Comparison of ENCODE assay signal across 19 cellular contexts in genomic region chr2:69482471-69482870, GRCh38. TPM values are rescaled to one million over a fixed set of nuclear protein-coding genes. Genes with fewer than 3 reads are reported as not detected.
DNase-seq lines count a peak whose midpoint lies in the region; ATAC-seq, FAIRE-seq and TF ChIP-seq lines count a peak whose summit lies in the region.
"Had no signal": no experiment of that assay in that cellular context is flagged by ENCODE, and none has a peak within 500 bp of the region (broad histone marks: within the 10 kb centered on the region; RNA-seq: fewer than 3 reads in every experiment).

No MANE protein-coding gene starts in this region.

- H3K27ac ChIP-seq in CD8-positive, alpha-beta T cell (ENCODE audit: low read depth, low read length), result no peak overlapping the region
- H3K27ac ChIP-seq in HEK293 (ENCODE audit: extremely low read depth, low read depth, low read length), result no peak overlapping the region
- H3K27ac ChIP-seq: C4-2B had no signal

- no peaks in the 10 kb centered on the region for H3K9me3 ChIP-seq in CD8-positive, alpha-beta T cell (ENCODE audit: low read length)
- H3K9me3 ChIP-seq in HEK293 (ENCODE audit: control insufficient read depth, insufficient read depth, low read depth, low read length), result no peaks in the 10 kb centered on the region

- no TSS peak for BruUV-seq in Calu3 (replicated peaks; lab: Mats Ljungman, UMichigan)

- no peak for ATAC-seq in CD8-positive, alpha-beta T cell
- ATAC-seq in memory B cell (ENCODE audit: low read depth), result peak; percentile 56
- ATAC-seq in GM18505 (IDR thresholded peaks at IDR 0.05; ENCODE audit: unreplicated experiment), result no peak
- ATAC-seq: esophagus mucosa; left ventricle myocardium superior; natural killer cell treated with Interleukin-12 subunit alpha and Interleukin-12 subunit beta and Interleukin-15 and Interleukin-18, amount 100 ng/mL, for 72 hours had no signal

- no peaks in the 10 kb centered on the region for H3K9me3 Mint-ChIP-seq in CD8-positive, alpha-beta T cell
- H3K9me3 Mint-ChIP-seq in memory B cell (no peaks in the 10 kb centered on the region), Calu3 (ENCODE audit: low read depth, unreplicated experiment) (no peaks in the 10 kb centered on the region)
- H3K9me3 Mint-ChIP-seq: activated T-cell treated with anti-CD3 and anti-CD28 coated beads, Interleukin-2, amount 50 U/mL, for 4 hours; natural killer cell treated with Interleukin-12 subunit alpha and Interleukin-12 subunit beta and Interleukin-15 and Interleukin-18, amount 100 ng/mL, for 72 hours had no signal

- no peaks in the 10 kb centered on the region for H3K4me1 ChIP-seq in CD8-positive, alpha-beta T cell (ENCODE audit: insufficient read depth, low read length)
- peaks cover 15% of the 10 kb centered on the region for H3K4me1 ChIP-seq in HEK293 (ENCODE audit: control insufficient read depth, insufficient read depth, low read length)

- peak overlapping the region; percentile 76 for H3K27ac Mint-ChIP-seq in CD8-positive, alpha-beta T cell
- H3K27ac Mint-ChIP-seq in memory B cell (peak overlapping the region; percentile 2), Calu3 (ENCODE audit: unreplicated experiment) (no peak overlapping the region)

- intact Hi-C loops in CD8-positive, alpha-beta T cell (cut with DNase I, micrococcal nuclease), result no loop called here
- intact Hi-C loops in Calu3 (cut with micrococcal nuclease; ENCODE audit: unreplicated experiment), result loop anchor here (2.0 kb wide), 1 partner anchor 100 kb away; no protein-coding TSS in a partner anchor

- H3K4me1 Mint-ChIP-seq in CD8-positive, alpha-beta T cell (ENCODE audit: low read depth), result peaks cover 17% of the 10 kb centered on the region
- H3K4me1 Mint-ChIP-seq in memory B cell (peaks cover 14% of the 10 kb centered on the region), Calu3 (ENCODE audit: low read depth, unreplicated experiment) (peaks cover 31% of the 10 kb centered on the region)

- no peak for DNase-seq in CD8-positive, alpha-beta T cell
- DNase-seq in NCI-H510A (lab: John Stamatoyannopoulos, UW) (peak; percentile 14), memory B cell (ENCODE audit: low spot score in 2 of 2) (no peak), frontal cortex (ENCODE audit: low spot score in 2 of 2) (no peak), Calu3 (no peak)
- DNase-seq in activated effector memory CD4-positive, alpha-beta T cell treated with anti-CD3 and anti-CD28 coated beads, Interleukin-2, amount 50 U/mL, for 16 hours, result no peak
- DNase-seq: activated CD4-positive, CD25-positive, alpha-beta regulatory T cell treated with anti-CD3 and anti-CD28 coated beads, Interleukin-2, amount 50 U/mL, for 72 hours; activated T-cell treated with anti-CD3 and anti-CD28 coated beads, Interleukin-2, amount 50 U/mL, for 4 hours; GOT3; hippocampal formation; left ventricle myocardium superior; NCI-H2029; stimulated activated naive CD4-positive, alpha-beta T cell treated with Interleukin-2 at 50 U/mL for 16 hours had no signal

- FAIRE-seq in frontal cortex (lab: Jason Lieb, UNC), result no peak
- FAIRE-seq: colon had no signal

- TF ChIP-seq POLR2A in GM18505 (IDR thresholded peaks at IDR 0.05; ENCODE audit: borderline replicate concordance, extremely low read depth, insufficient read depth, insufficient read length), result no peak

- H3K27me3 Mint-ChIP-seq in CD8-positive, alpha-beta T cell (ENCODE audit: low read depth), result no peaks in the 10 kb centered on the region
- H3K27me3 Mint-ChIP-seq in memory B cell, result peaks cover 1% of the 10 kb centered on the region
- no peaks in the 10 kb centered on the region for H3K27me3 Mint-ChIP-seq in Calu3 (ENCODE audit: unreplicated experiment)
- H3K27me3 Mint-ChIP-seq: natural killer cell treated with Interleukin-12 subunit alpha and Interleukin-12 subunit beta and Interleukin-15 and Interleukin-18, amount 100 ng/mL, for 72 hours had no signal

- H3K4me3 ChIP-seq in CD8-positive, alpha-beta T cell (ENCODE audit: low read depth, low read length), result no peak overlapping the region
- H3K4me3 ChIP-seq in HEK293 (ENCODE audit: low read depth, low read length), result no peak overlapping the region

- H3K36me3 Mint-ChIP-seq in CD8-positive, alpha-beta T cell, result peaks cover 85% of the 10 kb centered on the region
- H3K36me3 Mint-ChIP-seq in memory B cell (no peaks in the 10 kb centered on the region), Calu3 (ENCODE audit: insufficient read depth, unreplicated experiment) (peaks cover 14% of the 10 kb centered on the region)

- TF ChIP-seq CTCF in CD8-positive, alpha-beta T cell (IDR thresholded peaks at IDR 0.05), result no peak
- TF ChIP-seq CTCF in HEK293 (tag by site-specific recombination; IDR thresholded peaks at IDR 0.05) (no peak), Calu3 (IDR thresholded peaks at IDR 0.05; ENCODE audit: unreplicated experiment) (no peak)

- POLR2A ChIA-PET in CD8-positive, alpha-beta T cell (lab: Charles Lee), result interaction anchor here (0.7 kb wide), 1 partner anchor 14 kb away, joined by 3 read pairs; no protein-coding TSS in a partner anchor
- POLR2A ChIA-PET in HEK293 (lab: Yijun Ruan, JAX), result no interaction called here

- H3K4me3 Mint-ChIP-seq in CD8-positive, alpha-beta T cell, result no peak overlapping the region
- H3K4me3 Mint-ChIP-seq in memory B cell (no peak overlapping the region), Calu3 (ENCODE audit: low read depth, unreplicated experiment) (no peak overlapping the region)
- H3K4me3 Mint-ChIP-seq: activated T-cell treated with anti-CD3 and anti-CD28 coated beads, Interleukin-2, amount 50 U/mL, for 4 hours; natural killer cell treated with Interleukin-12 subunit alpha and Interleukin-12 subunit beta and Interleukin-15 and Interleukin-18, amount 100 ng/mL, for 72 hours had no signal

- CTCF ChIA-PET in CD8-positive, alpha-beta T cell (lab: Charles Lee), result no interaction called here
- CTCF ChIA-PET in HEK293 (lab: Yijun Ruan, JAX), result no interaction called here
- CTCF ChIA-PET in Calu3 (lab: Charles Lee), result interaction anchor here (2.2 kb wide), 1 partner anchor 45 kb away, joined by 11 read pairs; the partner anchor contains the start of gene NFU1

- peaks cover 26% of the 10 kb centered on the region for H3K36me3 ChIP-seq in CD8-positive, alpha-beta T cell (ENCODE audit: insufficient read depth, low read length)
- no peaks in the 10 kb centered on the region; a peak in 1 of 3 replicates for H3K36me3 ChIP-seq in HEK293 (ENCODE audit: control insufficient read depth in 2 of 2, insufficient read depth in 1 of 2, low read length in 2 of 2)

- H3K27me3 ChIP-seq in CD8-positive, alpha-beta T cell (ENCODE audit: insufficient read depth, low read length), result no peaks in the 10 kb centered on the region

TF ChIP-seq in HEK293, 187 proteins besides CTCF, POLR2A, EP300 and RAD21 (continues in another document):
- TF ChIP-seq ZNF394 (tag by site-specific recombination; IDR thresholded peaks at IDR 0.05; ENCODE audit: borderline replicate concordance), result no peak
- TF ChIP-seq SCRT2 (tag by site-specific recombination; IDR thresholded peaks at IDR 0.05), result no peak
- TF ChIP-seq FEZF1 (tag by site-specific recombination; IDR thresholded peaks at IDR 0.05), result no peak
- no peak for TF ChIP-seq ZNF292 (tag by site-specific recombination; IDR thresholded peaks at IDR 0.05; ENCODE audit: borderline replicate concordance, low read depth)
- TF ChIP-seq ZNF629 (tag by site-specific recombination; IDR thresholded peaks at IDR 0.05), result no peak
- TF ChIP-seq OSR2 (tag by site-specific recombination; IDR thresholded peaks at IDR 0.05), result peak; percentile 88
- TF ChIP-seq ZBTB44 (tag by site-specific recombination; IDR thresholded peaks at IDR 0.05), result peak; percentile 87
- TF ChIP-seq ZNF488 (tag by site-specific recombination; IDR thresholded peaks at IDR 0.05), result no peak
- TF ChIP-seq, protein P1, sequence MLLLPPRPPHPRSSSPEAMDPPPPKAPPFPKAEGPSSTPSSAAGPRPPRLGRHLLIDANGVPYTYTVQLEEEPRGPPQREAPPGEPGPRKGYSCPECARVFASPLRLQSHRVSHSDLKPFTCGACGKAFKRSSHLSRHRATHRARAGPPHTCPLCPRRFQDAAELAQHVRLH (tag by site-specific recombination; IDR thresholded peaks at IDR 0.05), result no peak

RNA-seq across cellular contexts. Expression of gene NFU1, which starts 45.2 kb away (rescaled TPM):
- 10 to 100 TPM; 28.4 to 33.8 TPM for total RNA-seq in CD8-positive, alpha-beta T cell
- 56.7 TPM for total RNA-seq in frontal cortex
- total RNA-seq in Calu3 (2022), result 21.7 and 23.4 TPM in 2 replicates
